ENCODE assay signal across 12 cellular contexts in the genomic region with DNA sequence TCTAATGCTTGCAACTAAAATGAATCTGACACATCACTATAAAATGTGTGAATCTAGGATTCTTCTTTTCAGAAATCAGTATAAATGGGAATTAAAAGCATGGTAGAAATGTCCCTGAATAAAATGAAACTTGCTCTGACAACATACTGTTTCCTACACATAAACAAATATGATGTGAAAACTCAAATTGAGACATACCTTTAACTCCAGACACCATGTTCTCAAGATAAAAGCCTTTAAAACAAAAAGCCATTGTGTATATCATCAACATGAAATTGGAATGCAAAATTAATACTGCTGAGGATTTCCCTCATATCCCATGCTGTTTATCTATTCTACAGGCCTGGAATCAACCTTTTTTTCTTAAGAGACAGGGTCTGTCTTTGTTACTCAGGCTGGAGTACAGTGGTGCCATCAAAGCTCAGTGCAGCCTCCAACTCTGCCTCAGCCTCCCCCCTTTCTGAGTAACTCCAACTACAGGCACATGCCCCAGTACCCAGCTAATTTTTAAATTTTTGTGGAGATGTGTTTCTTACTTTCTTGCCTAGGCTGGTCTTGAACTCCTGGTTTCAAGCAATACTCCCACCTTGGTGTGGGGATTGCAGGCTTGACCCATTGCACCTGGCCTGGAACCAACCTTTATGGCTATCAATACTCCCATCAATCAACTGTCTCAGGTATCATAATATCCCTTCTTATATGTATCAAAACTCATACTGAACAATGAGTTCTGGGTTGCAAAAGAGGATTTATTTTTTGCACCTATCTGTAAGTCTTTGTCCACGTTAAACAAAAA. TPM values are rescaled to one million over a fixed set of nuclear protein-coding genes. Genes with fewer than 3 reads are reported as not detected.
DNase-seq lines count a peak whose midpoint lies in the region; ATAC-seq and TF ChIP-seq lines count a peak whose summit lies in the region.
"Had no signal": no experiment of that assay in that cellular context is flagged by ENCODE, and none has a peak within 500 bp of the region (broad histone marks: within the 10 kb centered on the region; RNA-seq: fewer than 3 reads in every experiment).

No MANE protein-coding gene starts in this region.

- H4K20me1 ChIP-seq in PC-9 (ENCODE audit: insufficient read depth), result peaks cover 100% of the 10 kb centered on the region

- CTCF ChIA-PET in activated naive CD4-positive, alpha-beta T cell treated with anti-CD3 and anti-CD28 coated beads for 36 hours (lab: Charles Lee), result interaction anchor here (0.6 to 1.2 kb wide), 2 partner anchors 49 to 505 kb away, joined by 3 read pairs; a partner anchor contains a TSS
- CTCF ChIA-PET in PC-9 (lab: Charles Lee), result no interaction called here

- no peaks in the 10 kb centered on the region for H3K9me3 Mint-ChIP-seq in activated naive CD4-positive, alpha-beta T cell treated with anti-CD3 and anti-CD28 coated beads for 36 hours
- H3K9me3 Mint-ChIP-seq in activated naive CD4-positive, alpha-beta T cell treated with anti-CD3 and anti-CD28 coated beads, Interleukin-2, amount 50 U/mL, for 72 hours, result no peaks in the 10 kb centered on the region
- H3K9me3 Mint-ChIP-seq in chondrocyte (ENCODE audit: low read depth), result no peaks in the 10 kb centered on the region
- no peaks in the 10 kb centered on the region for H3K9me3 Mint-ChIP-seq in stimulated activated memory B cell treated with anti-CD40 and anti-IgM and Interleukin-4, amounts not matched to agents 10 μg/mL and 1 μg/mL and 100 μg/mL, for 72 hours

- peak overlapping the region; percentile 36 for H3K4me3 Mint-ChIP-seq in activated naive CD4-positive, alpha-beta T cell treated with anti-CD3 and anti-CD28 coated beads for 36 hours
- no peak overlapping the region for H3K4me3 Mint-ChIP-seq in chondrocyte (ENCODE audit: unreplicated experiment)
- H3K4me3 Mint-ChIP-seq in stimulated activated memory B cell treated with anti-CD40 and anti-IgM and Interleukin-4, amounts not matched to agents 10 μg/mL and 1 μg/mL and 100 μg/mL, for 72 hours, result no peak overlapping the region

- peaks cover 78% of the 10 kb centered on the region for H3K36me3 Mint-ChIP-seq in activated naive CD4-positive, alpha-beta T cell treated with anti-CD3 and anti-CD28 coated beads for 36 hours (ENCODE audit: low read depth)
- H3K36me3 Mint-ChIP-seq in activated naive CD4-positive, alpha-beta T cell treated with anti-CD3 and anti-CD28 coated beads, Interleukin-2, amount 50 U/mL, for 72 hours, result peaks cover 47 to 68% of the 10 kb centered on the region in 2 donors
- H3K36me3 Mint-ChIP-seq in chondrocyte (ENCODE audit: low read depth), result peaks cover 63% of the 10 kb centered on the region
- peaks cover 59% of the 10 kb centered on the region for H3K36me3 Mint-ChIP-seq in stimulated activated memory B cell treated with anti-CD40 and anti-IgM and Interleukin-4, amounts not matched to agents 10 μg/mL and 1 μg/mL and 100 μg/mL, for 72 hours

- no peak for DNase-seq in activated naive CD4-positive, alpha-beta T cell treated with anti-CD3 and anti-CD28 coated beads for 36 hours
- DNase-seq in activated naive CD4-positive, alpha-beta T cell treated with anti-CD3 and anti-CD28 coated beads, Interleukin-2, amount 50 U/mL, for 72 hours (ENCODE audit: low spot score in 2 of 2), result no peak
- DNase-seq in PC-9, result no peak
- DNase-seq in chondrocyte (ENCODE audit: low spot score), result no peak
- no peak for DNase-seq in globus pallidus (ENCODE audit: low spot score)
- DNase-seq in SJCRH30, result no peak
- DNase-seq: esophagus squamous epithelium, NCI-H1417 treated with DMSO at 0.1 percent for 48 hours, SW 1271 had no signal

- peaks cover 100% of the 10 kb centered on the region for H3F3A ChIP-seq in PC-9 (ENCODE audit: insufficient read depth, low read depth)

- intact Hi-C loops in activated naive CD4-positive, alpha-beta T cell treated with anti-CD3 and anti-CD28 coated beads for 36 hours (cut with micrococcal nuclease), result no loop called here
- intact Hi-C loops in PC-9 (cut with micrococcal nuclease; ENCODE audit: unreplicated experiment), result no loop called here

- no peak for TF ChIP-seq POLR2A in gastroesophageal sphincter (IDR thresholded peaks at IDR 0.05)

- H3K4me2 ChIP-seq in PC-9, result peak overlapping the region; percentile 98

- H3K79me2 ChIP-seq in PC-9 (ENCODE audit: low read depth), result peaks cover 77% of the 10 kb centered on the region

- TF ChIP-seq CTCF in PC-9 (conservative IDR thresholded peaks at IDR 0.05) (no peak), chondrocyte (IDR thresholded peaks at IDR 0.05) (no peak), gastroesophageal sphincter (IDR thresholded peaks at IDR 0.05) (no peak)

- H2AFZ ChIP-seq in PC-9, result no peak overlapping the region

- H3K9me2 ChIP-seq in PC-9 (ENCODE audit: insufficient read depth), result no peaks in the 10 kb centered on the region

- H3K9me3 ChIP-seq in PC-9 (ENCODE audit: insufficient read depth, low read depth) (no peaks in the 10 kb centered on the region), SJCRH30 (replicated peaks) (no peaks in the 10 kb centered on the region), gastroesophageal sphincter (no peaks in the 10 kb centered on the region)
- H3K9me3 ChIP-seq: esophagus squamous epithelium had no signal

- BruUV-seq in PC-9 (replicated peaks; lab: Mats Ljungman, UMichigan), result no TSS peak

- no peaks in the 10 kb centered on the region for H3K27me3 Mint-ChIP-seq in activated naive CD4-positive, alpha-beta T cell treated with anti-CD3 and anti-CD28 coated beads for 36 hours (ENCODE audit: low read depth)
- H3K27me3 Mint-ChIP-seq in chondrocyte (ENCODE audit: low read depth), result no peaks in the 10 kb centered on the region
- H3K27me3 Mint-ChIP-seq in stimulated activated memory B cell treated with anti-CD40 and anti-IgM and Interleukin-4, amounts not matched to agents 10 μg/mL and 1 μg/mL and 100 μg/mL, for 72 hours, result no peaks in the 10 kb centered on the region

- H3K27ac ChIP-seq in PC-9 (peak overlapping the region; percentile 99), SJCRH30 (no peak overlapping the region), gastroesophageal sphincter (no peak overlapping the region)
- H3K27ac ChIP-seq: C4-2B, esophagus squamous epithelium had no signal

- no peak for TF ChIP-seq EP300 in gastroesophageal sphincter (IDR thresholded peaks at IDR 0.05)

- WGBS in gastroesophageal sphincter (ENCODE audit: low coverage in 1 of 2), 2 donors, result 38 to 100% methylated on average over 1 of the region's 1 CpG

- H3K36me3 ChIP-seq in PC-9 (ENCODE audit: low read depth) (peaks cover 100% of the 10 kb centered on the region), SJCRH30 (peaks cover 100% of the 10 kb centered on the region), gastroesophageal sphincter (peaks cover 12 to 92% of the 10 kb centered on the region in 2 donors)

- POLR2A ChIA-PET in PC-9 (lab: Charles Lee; ENCODE audit: unreplicated experiment), result interaction anchor here (0.6 kb wide), 1 partner anchor 19 kb away, joined by 3 read pairs; no protein-coding TSS in a partner anchor

- peak overlapping the region; percentile 82 for H3K27ac Mint-ChIP-seq in activated naive CD4-positive, alpha-beta T cell treated with anti-CD3 and anti-CD28 coated beads for 36 hours
- H3K27ac Mint-ChIP-seq in activated naive CD4-positive, alpha-beta T cell treated with anti-CD3 and anti-CD28 coated beads, Interleukin-2, amount 50 U/mL, for 72 hours, result peak overlapping the region in 1 of 2 donors; percentile 82
- H3K27ac Mint-ChIP-seq in chondrocyte (ENCODE audit: unreplicated experiment), result peak overlapping the region; percentile 45
- peak overlapping the region; percentile 35 for H3K27ac Mint-ChIP-seq in stimulated activated memory B cell treated with anti-CD40 and anti-IgM and Interleukin-4, amounts not matched to agents 10 μg/mL and 1 μg/mL and 100 μg/mL, for 72 hours

- H3K4me3 ChIP-seq in PC-9, result no peak overlapping the region
- no peak overlapping the region for H3K4me3 ChIP-seq in SJCRH30
- H3K4me3 ChIP-seq in gastroesophageal sphincter, result no peak overlapping the region
- H3K4me3 ChIP-seq: esophagus squamous epithelium had no signal

- no peak for ATAC-seq in activated naive CD4-positive, alpha-beta T cell treated with anti-CD3 and anti-CD28 coated beads, Interleukin-2, amount 50 U/mL, for 72 hours
- no peak for ATAC-seq in stimulated activated memory B cell treated with anti-CD40 and anti-IgM and Interleukin-4, amounts not matched to agents 10 μg/mL and 1 μg/mL and 100 μg/mL, for 72 hours
- ATAC-seq in gastroesophageal sphincter, result no peak

- H3K4me1 Mint-ChIP-seq in activated naive CD4-positive, alpha-beta T cell treated with anti-CD3 and anti-CD28 coated beads for 36 hours (ENCODE audit: low read depth), result peaks cover 56% of the 10 kb centered on the region
- peaks cover 56% of the 10 kb centered on the region for H3K4me1 Mint-ChIP-seq in chondrocyte (ENCODE audit: low read depth)
- H3K4me1 Mint-ChIP-seq in stimulated activated memory B cell treated with anti-CD40 and anti-IgM and Interleukin-4, amounts not matched to agents 10 μg/mL and 1 μg/mL and 100 μg/mL, for 72 hours, result peaks cover 51% of the 10 kb centered on the region

- no peaks in the 10 kb centered on the region for H3K27me3 ChIP-seq in PC-9 (ENCODE audit: insufficient read depth, low read depth)
- H3K27me3 ChIP-seq in SJCRH30, result no peaks in the 10 kb centered on the region
- no peaks in the 10 kb centered on the region for H3K27me3 ChIP-seq in gastroesophageal sphincter
- H3K27me3 ChIP-seq: esophagus squamous epithelium had no signal

- H3K4me1 ChIP-seq in PC-9 (replicated peaks; ENCODE audit: insufficient read depth), result peaks cover 39% of the 10 kb centered on the region
- H3K4me1 ChIP-seq in SJCRH30, result peaks cover 3% of the 10 kb centered on the region
- peaks cover 19 to 31% (median 20%) of the 10 kb centered on the region in 3 donors for H3K4me1 ChIP-seq in gastroesophageal sphincter

RNA-seq across cellular contexts. Expression of a gene that starts 6.7 kb away (rescaled TPM):
- 100 to 1,000 TPM; 442 to 482 TPM for total RNA-seq in activated naive CD4-positive, alpha-beta T cell treated with anti-CD3 and anti-CD28 coated beads for 36 hours
- 100 to 1,000 TPM; 236 to 541 TPM for total RNA-seq in activated naive CD4-positive, alpha-beta T cell treated with anti-CD3 and anti-CD28 coated beads, Interleukin-2, amount 50 U/mL, for 72 hours
- total RNA-seq in PC-9 (2021), result 158 and 167 TPM in 2 replicates
- 83.8 to 85.7 TPM (median 84.5 TPM) in 3 replicates for total RNA-seq in chondrocyte
- total RNA-seq in SJCRH30 (2014; rRNA removed; shearing (Covaris generic)), result 223 and 227 TPM in 2 replicates
- total RNA-seq in gastroesophageal sphincter, result 100 to 1,000 TPM in 1 of 4 donors, 10 to 100 TPM in 3; 28.3 to 114 (median 58.1) TPM

RNA-seq across cellular contexts. Expression of a gene that starts 6.8 kb away (rescaled TPM):
- 10 to 100 TPM; 15.1 to 16.3 TPM for total RNA-seq in activated naive CD4-positive, alpha-beta T cell treated with anti-CD3 and anti-CD28 coated beads for 36 hours
- total RNA-seq in activated naive CD4-positive, alpha-beta T cell treated with anti-CD3 and anti-CD28 coated beads, Interleukin-2, amount 50 U/mL, for 72 hours, result 10 to 100 TPM; 29.5 to 55.0 TPM
- 35.6 and 37.2 TPM in 2 replicates for total RNA-seq in PC-9 (2021)
- total RNA-seq in chondrocyte, result 11.6 to 20.5 TPM (median 13.3 TPM) in 3 replicates
- 22.3 and 23.9 TPM in 2 replicates for total RNA-seq in SJCRH30 (2014; rRNA removed; shearing (Covaris generic))
- total RNA-seq in gastroesophageal sphincter, result 10 to 100 TPM; 33.8 to 81.4 (median 45.4) TPM

RNA-seq across cellular contexts. Expression of a gene that starts 49.5 kb away (rescaled TPM):
- 10 to 100 TPM; 19.4 to 22.6 TPM for total RNA-seq in activated naive CD4-positive, alpha-beta T cell treated with anti-CD3 and anti-CD28 coated beads for 36 hours
- total RNA-seq in activated naive CD4-positive, alpha-beta T cell treated with anti-CD3 and anti-CD28 coated beads, Interleukin-2, amount 50 U/mL, for 72 hours, result 10 to 100 TPM; 37.3 to 38.4 TPM
- total RNA-seq in PC-9 (2021), result 26.9 and 37.4 TPM in 2 replicates
- 23.2 to 28.1 TPM (median 27.7 TPM) in 3 replicates for total RNA-seq in chondrocyte
- 29.0 TPM in 2 replicates for total RNA-seq in SJCRH30 (2014; rRNA removed; shearing (Covaris generic))
- total RNA-seq in gastroesophageal sphincter, result 10 to 100 TPM; 27.1 to 29.7 (median 28.2) TPM
